ENCODE assay signal across 11 cellular contexts in genomic region chr14:38089123-38089522, GRCh38.
A peak's percentile ranks its signal among the peaks of the same experiment; 100 is the strongest.
DNase-seq lines count a peak whose midpoint lies in the region; ATAC-seq and TF ChIP-seq lines count a peak whose summit lies in the region.
"Had no signal": no experiment of that assay in that cellular context is flagged by ENCODE, and none has a peak within 500 bp of the region (broad histone marks: within the 10 kb centered on the region; RNA-seq: fewer than 3 reads in every experiment).

No MANE protein-coding gene starts in this region.

- H3K9me3 ChIP-seq in OCI-LY3 (ENCODE audit: insufficient read depth, low read length) (no peaks in the 10 kb centered on the region), esophagus squamous epithelium (peaks cover 0 to 14% (median 4%) of the 10 kb centered on the region in 3 donors), spleen (peaks cover 2 to 27% (median 18%) of the 10 kb centered on the region in 8 donors)

- WGBS in esophagus squamous epithelium, 2 donors, result 26 to 42% methylated on average over 3 of the region's 3 CpGs
- WGBS in spleen, 5 donors, result 10 to 47% (median 43%) methylated on average over 3 of the region's 3 CpGs

- H3K27me3 ChIP-seq in OCI-LY3 (ENCODE audit: low read depth, low read length) (no peaks in the 10 kb centered on the region), esophagus squamous epithelium (no peaks in the 10 kb centered on the region), spleen (replicated peaks in 1 of 7) (no peaks in the 10 kb centered on the region)

- no peaks in the 10 kb centered on the region for H4K20me1 ChIP-seq in OCI-LY3 (ENCODE audit: insufficient read depth, low read length)

- H3K27ac Mint-ChIP-seq in activated naive CD4-positive, alpha-beta T cell treated with anti-CD3 and anti-CD28 coated beads for 36 hours, result no peak overlapping the region

- no peak overlapping the region for H2AFZ ChIP-seq in OCI-LY3 (ENCODE audit: low read depth, low read length)

- TF ChIP-seq POLR2A in esophagus squamous epithelium (IDR thresholded peaks at IDR 0.05) (no peak), spleen (IDR thresholded peaks at IDR 0.05) (no peak)

- no peaks in the 10 kb centered on the region for H3K27me3 Mint-ChIP-seq in activated naive CD4-positive, alpha-beta T cell treated with anti-CD3 and anti-CD28 coated beads for 36 hours (ENCODE audit: low read depth)

- CTCF ChIA-PET in activated naive CD4-positive, alpha-beta T cell treated with anti-CD3 and anti-CD28 coated beads for 36 hours (lab: Charles Lee), result no interaction called here

- H3K4me3 Mint-ChIP-seq in activated naive CD4-positive, alpha-beta T cell treated with anti-CD3 and anti-CD28 coated beads for 36 hours, result peak overlapping the region; percentile 43

- intact Hi-C loops in activated naive CD4-positive, alpha-beta T cell treated with anti-CD3 and anti-CD28 coated beads for 36 hours (cut with micrococcal nuclease), result loop anchor here (2.0 kb wide), 1 partner anchor 16 kb away; no protein-coding TSS in a partner anchor
- intact Hi-C loops in esophagus squamous epithelium (cut with DNase I), result no loop called here
- intact Hi-C loops in spleen (cut with DNase I; ENCODE audit: low total_unique reads), result no loop called here

- no peaks in the 10 kb centered on the region for H3K79me2 ChIP-seq in OCI-LY3 (ENCODE audit: low read length)

- H3K4me1 Mint-ChIP-seq in activated naive CD4-positive, alpha-beta T cell treated with anti-CD3 and anti-CD28 coated beads for 36 hours (ENCODE audit: low read depth), result peaks cover 35% of the 10 kb centered on the region

- H3K36me3 ChIP-seq in OCI-LY3 (replicated peaks; ENCODE audit: low read depth, low read length) (no peaks in the 10 kb centered on the region), esophagus squamous epithelium (no peaks in the 10 kb centered on the region), spleen (no peaks in the 10 kb centered on the region)

- DNase-seq in activated naive CD4-positive, alpha-beta T cell treated with anti-CD3 and anti-CD28 coated beads for 36 hours, result no peak
- no peak for DNase-seq in activated naive CD4-positive, alpha-beta T cell (lab: John Stamatoyannopoulos, UW)
- DNase-seq in esophagus squamous epithelium (lab: John Stamatoyannopoulos, UW) (no peak), spleen (no peak), T-helper 9 cell (no peak)
- DNase-seq: activated CD4-positive, alpha-beta T cell treated with anti-CD3 and anti-CD28 coated beads for 1 hour; activated gamma-delta T cell treated with Interleukin-2 at 50 U/mL for 16 hours; Kasumi-1 had no signal

- H3K4me3 ChIP-seq in OCI-LY3 (ENCODE audit: low read length), result no peak overlapping the region
- H3K4me3 ChIP-seq in esophagus squamous epithelium, result peak overlapping the region in 3 of 4 donors; percentile 19 to 56 (median 34)
- peak overlapping the region in 7 of 8 donors; percentile 5 to 60 (median 32) for H3K4me3 ChIP-seq in spleen

- ATAC-seq in GM21390 (IDR thresholded peaks at IDR 0.05; ENCODE audit: unreplicated experiment) (no peak), HG03439 (IDR thresholded peaks at IDR 0.05; ENCODE audit: unreplicated experiment) (no peak)

- H3K4me1 ChIP-seq in OCI-LY3 (ENCODE audit: low read length) (no peaks in the 10 kb centered on the region), esophagus squamous epithelium (peaks cover 0 to 10% (median 0%) of the 10 kb centered on the region in 3 donors), spleen (peaks cover 0 to 25% (median 3%) of the 10 kb centered on the region in 6 donors)

- 0 out of 2 replicates have a peak overlapping the region, but pooled peaks have one; percentile 1 for H3K4me2 ChIP-seq in OCI-LY3 (ENCODE audit: low read length)

- no peak overlapping the region for H3K9ac ChIP-seq in OCI-LY3 (ENCODE audit: low read length)

- H3K27ac ChIP-seq in OCI-LY3 (ENCODE audit: low read length), result no peak overlapping the region
- H3K27ac ChIP-seq in esophagus squamous epithelium, result no peak overlapping the region
- H3K27ac ChIP-seq in spleen, result peak overlapping the region in 6 of 8 donors; percentile 8 to 71 (median 52)

- TF ChIP-seq CTCF in OCI-LY3 (IDR thresholded peaks at IDR 0.05; ENCODE audit: low read depth, low read length) (no peak), esophagus squamous epithelium (IDR thresholded peaks at IDR 0.05) (no peak), spleen (IDR thresholded peaks at IDR 0.05 in 8 of 11, conservative IDR thresholded peaks at IDR 0.05 in 3 of 11) (no peak)

- H3K9me3 Mint-ChIP-seq in activated naive CD4-positive, alpha-beta T cell treated with anti-CD3 and anti-CD28 coated beads for 36 hours, result peaks cover 15% of the 10 kb centered on the region

- H3K36me3 Mint-ChIP-seq in activated naive CD4-positive, alpha-beta T cell treated with anti-CD3 and anti-CD28 coated beads for 36 hours (ENCODE audit: low read depth), result peaks cover 3% of the 10 kb centered on the region

Comparison
In these comparisons a context has a peak if more than half of its experiments do, and no peak if none do; other contexts are left out.
1. H3K27ac ChIP-seq: peak in spleen (6 of 8); none in OCI-LY3 (single experiment) and esophagus squamous epithelium (0 of 4).